1 cellular context compared by ENCODE assay signal in genomic region chr2:102306125-102306524, GRCh38.
TF ChIP-seq lines count a peak whose summit lies in the region.

No MANE protein-coding gene starts in this region.

TF ChIP-seq in endothelial cell of umbilical vein, 7 proteins besides CTCF, POLR2A, EP300 and RAD21 (continued from another document):
- TF ChIP-seq, protein P1, sequence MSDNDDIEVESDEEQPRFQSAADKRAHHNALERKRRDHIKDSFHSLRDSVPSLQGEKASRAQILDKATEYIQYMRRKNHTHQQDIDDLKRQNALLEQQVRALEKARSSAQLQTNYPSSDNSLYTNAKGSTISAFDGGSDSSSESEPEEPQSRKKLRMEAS (IDR thresholded peaks at IDR 0.05; ENCODE audit: insufficient read depth, insufficient read length), result no peak
- no peak for TF ChIP-seq MYC (IDR thresholded peaks at IDR 0.05; ENCODE audit: low read depth, low read length)
